1 cellular context compared by ENCODE assay signal in genomic region chr7:75866497-75867389, GRCh38.
TF ChIP-seq lines count a peak whose summit lies in the region.

No MANE protein-coding gene starts in this region.

TF ChIP-seq in HEK293, 187 proteins besides CTCF, POLR2A, EP300 and RAD21 (continued from another document):
- TF ChIP-seq PATZ1 (tag by site-specific recombination; IDR thresholded peaks at IDR 0.05) (peak; percentile 40), ZBTB17 (tag by site-specific recombination; IDR thresholded peaks at IDR 0.05) (peak; percentile 78), ZSCAN4 (tag by site-specific recombination; IDR thresholded peaks at IDR 0.05) (peak; percentile 78), IKZF3 (tag by site-specific recombination; IDR thresholded peaks at IDR 0.05) (no peak; the same call in 1 of the 2 replicates), GLIS2 (tag by site-specific recombination; IDR thresholded peaks at IDR 0.05) (no peak), ZFP69B (tag by site-specific recombination; IDR thresholded peaks at IDR 0.05) (peak; percentile 72), HOXD13 (CRISPR knock-in tag; IDR thresholded peaks at IDR 0.05; ENCODE audit: borderline replicate concordance) (peak; percentile 87), KLF8 (tag by site-specific recombination; IDR thresholded peaks at IDR 0.05) (no peak), GLIS1 (tag by site-specific recombination; IDR thresholded peaks at IDR 0.05) (peak; percentile 92), ZIC2 (tag by site-specific recombination; IDR thresholded peaks at IDR 0.05) (peak; percentile 87; the same call in 1 of the 2 replicates), ZNF23 (tag by site-specific recombination; IDR thresholded peaks at IDR 0.05; ENCODE audit: borderline replicate concordance) (no peak), SCRT2 (tag by site-specific recombination; IDR thresholded peaks at IDR 0.05) (peak; percentile 22; the same call in 1 of the 2 replicates), PRDM4 (tag by site-specific recombination; IDR thresholded peaks at IDR 0.05) (no peak), ZNF664 (tag by site-specific recombination; IDR thresholded peaks at IDR 0.05) (peak; percentile 73; the same call in 1 of the 2 replicates), SETDB1 (IDR thresholded peaks at IDR 0.05; ENCODE audit: insufficient read length, low read length) (no peak), ZNF48 (tag by site-specific recombination; IDR thresholded peaks at IDR 0.05) (no peak), PRDM1 (tag by site-specific recombination; IDR thresholded peaks at IDR 0.05) (peak; percentile 39; the same call in 1 of the 2 replicates), ZNF24 (tag by site-specific recombination; IDR thresholded peaks at IDR 0.05) (peak; percentile 77; the same call in 1 of the 2 replicates), ZSCAN30 (tag by site-specific recombination; IDR thresholded peaks at IDR 0.05) (0 out of 2 replicates have a peak, but pooled peaks have one; percentile 15), PRDM10 (tag by site-specific recombination; IDR thresholded peaks at IDR 0.05) (peak; percentile 35), ZEB2 (tag by site-specific recombination; IDR thresholded peaks at IDR 0.05) (peak; percentile 42; the same call in 1 of the 2 replicates), ZNF549 (tag by site-specific recombination; IDR thresholded peaks at IDR 0.05) (no peak), ATF2 (tag by site-specific recombination; IDR thresholded peaks at IDR 0.05; ENCODE audit: low read depth) (peak; percentile 14; the same call in 1 of the 2 replicates), ZNF335 (tag by site-specific recombination; conservative IDR thresholded peaks at IDR 0.05) (0 out of 2 replicates have a peak, but pooled peaks have one; percentile 29), ZNF391 (tag by site-specific recombination; IDR thresholded peaks at IDR 0.05; ENCODE audit: borderline replicate concordance, low read depth) (no peak), ZNF777 (tag by site-specific recombination; IDR thresholded peaks at IDR 0.05; ENCODE audit: borderline replicate concordance) (0 out of 2 replicates have a peak, but pooled peaks have one; percentile 13)
- TF ChIP-seq, protein P1, sequence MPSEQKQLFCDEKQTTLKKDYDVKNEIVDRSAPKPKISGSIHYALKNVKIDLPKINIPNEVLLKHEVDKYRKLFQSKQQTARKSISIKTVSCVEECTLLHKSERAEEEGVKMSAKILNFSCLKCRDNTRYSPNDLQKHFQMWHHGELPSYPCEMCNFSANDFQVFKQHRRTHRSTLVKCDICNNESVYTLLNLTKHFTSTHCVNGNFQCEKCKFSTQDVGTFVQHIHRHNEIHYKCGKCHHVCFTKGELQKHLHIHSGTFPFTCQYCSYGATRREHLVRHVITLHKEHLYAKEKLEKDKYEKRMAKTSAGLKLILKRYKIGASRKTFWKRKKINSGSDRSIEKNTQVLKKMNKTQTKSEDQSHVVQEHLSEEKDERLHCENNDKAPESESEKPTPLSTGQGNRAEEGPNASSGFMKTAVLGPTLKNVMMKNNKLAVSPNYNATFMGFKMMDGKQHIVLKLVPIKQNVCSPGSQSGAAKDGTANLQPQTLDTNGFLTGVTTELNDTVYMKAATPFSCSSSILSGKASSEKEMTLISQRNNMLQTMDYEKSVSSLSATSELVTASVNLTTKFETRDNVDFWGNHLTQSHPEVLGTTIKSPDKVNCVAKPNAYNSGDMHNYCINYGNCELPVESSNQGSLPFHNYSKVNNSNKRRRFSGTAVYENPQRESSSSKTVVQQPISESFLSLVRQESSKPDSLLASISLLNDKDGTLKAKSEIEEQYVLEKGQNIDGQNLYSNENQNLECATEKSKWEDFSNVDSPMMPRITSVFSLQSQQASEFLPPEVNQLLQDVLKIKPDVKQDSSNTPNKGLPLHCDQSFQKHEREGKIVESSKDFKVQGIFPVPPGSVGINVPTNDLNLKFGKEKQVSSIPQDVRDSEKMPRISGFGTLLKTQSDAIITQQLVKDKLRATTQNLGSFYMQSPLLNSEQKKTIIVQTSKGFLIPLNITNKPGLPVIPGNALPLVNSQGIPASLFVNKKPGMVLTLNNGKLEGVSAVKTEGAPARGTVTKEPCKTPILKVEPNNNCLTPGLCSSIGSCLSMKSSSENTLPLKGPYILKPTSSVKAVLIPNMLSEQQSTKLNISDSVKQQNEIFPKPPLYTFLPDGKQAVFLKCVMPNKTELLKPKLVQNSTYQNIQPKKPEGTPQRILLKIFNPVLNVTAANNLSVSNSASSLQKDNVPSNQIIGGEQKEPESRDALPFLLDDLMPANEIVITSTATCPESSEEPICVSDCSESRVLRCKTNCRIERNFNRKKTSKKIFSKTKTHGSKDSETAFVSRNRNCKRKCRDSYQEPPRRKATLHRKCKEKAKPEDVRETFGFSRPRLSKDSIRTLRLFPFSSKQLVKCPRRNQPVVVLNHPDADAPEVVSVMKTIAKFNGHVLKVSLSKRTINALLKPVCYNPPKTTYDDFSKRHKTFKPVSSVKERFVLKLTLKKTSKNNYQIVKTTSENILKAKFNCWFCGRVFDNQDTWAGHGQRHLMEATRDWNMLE (tag by site-specific recombination; conservative IDR thresholded peaks at IDR 0.05; ENCODE audit: low read depth) = peak; percentile 25; the same call in 1 of the 2 replicates
- TF ChIP-seq, protein P2, sequence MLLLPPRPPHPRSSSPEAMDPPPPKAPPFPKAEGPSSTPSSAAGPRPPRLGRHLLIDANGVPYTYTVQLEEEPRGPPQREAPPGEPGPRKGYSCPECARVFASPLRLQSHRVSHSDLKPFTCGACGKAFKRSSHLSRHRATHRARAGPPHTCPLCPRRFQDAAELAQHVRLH (tag by site-specific recombination; IDR thresholded peaks at IDR 0.05) = no peak
